In genomic region chr1:38944547-38944946, GRCh38 we compare ENCODE assay signal across 37 cellular contexts. TPM values are rescaled to one million over a fixed set of nuclear protein-coding genes. Genes with fewer than 3 reads are reported as not detected.
"Had no signal": no experiment of that assay in that cellular context is flagged by ENCODE, and none has a peak within 500 bp of the region (broad histone marks: within the 10 kb centered on the region; RNA-seq: fewer than 3 reads in every experiment).

No MANE protein-coding gene starts in this region.

- H3K36me3 ChIP-seq: adrenal gland, brain microvascular endothelial cell, breast epithelium had no signal

- H3K4me3 Mint-ChIP-seq: activated B cell treated with CpG ODN at 0.5 μM for 24 hours; activated CD4-positive, alpha-beta memory T cell treated with anti-CD3 and anti-CD28 coated beads for 36 hours; activated CD4-positive, alpha-beta T cell treated with anti-CD3 and anti-CD28 coated beads, Interleukin-2, amount 10 ng/mL, durations not matched to agents 24 days and 14 days; activated CD8-positive, alpha-beta T cell treated with anti-CD3 and anti-CD28 coated beads for 36 hours; activated naive CD4-positive, alpha-beta T cell treated with anti-CD3 and anti-CD28 coated beads for 36 hours; activated naive CD4-positive, alpha-beta T cell treated with anti-CD3 and anti-CD28 coated beads, Interleukin-2, amount 50 U/mL, for 24 hours; activated naive CD8-positive, alpha-beta T cell treated with anti-CD3 and anti-CD28 coated beads for 36 hours; activated T-cell treated with anti-CD3 and anti-CD28 coated beads, Interleukin-2, amount 50 U/mL, for 4 hours; activated T-cell treated with anti-CD3 and anti-CD28 coated beads, Interleukin-2, amount 50 U/mL, for 72 hours; activated T-helper 1 cell treated with anti-CD3 and anti-CD28 coated beads, Interleukin-12 subunit alpha, Interleukin-12 subunit beta, Interleukin-2, Interleukin-4 antibody, amounts not matched to agents 30 ng/mL and 10 ng/mL and 1 ng/mL, durations not matched to agents 14 hours and 24 hours and 36 hours; activated T-helper 17 cell treated with anti-CD3 and anti-CD28 coated beads, Interleukin-2, amount 50 U/mL, for 72 hours; T-helper 1 cell treated with Interleukin-12 subunit alpha and Interleukin-12 subunit beta and Interleukin-4 antibody, amounts not matched to agents 30 μg/mL and 1 μg/mL, for 36 hours; T-helper 2 cell treated with Interferon-gamma antibody and Interleukin-4, amounts not matched to agents 5 μg/mL and 100 μg/mL, for 36 hours had no signal

- H3K27ac ChIP-seq: adrenal gland, body of pancreas, brain microvascular endothelial cell, breast epithelium, VCaP had no signal

- H3K4me3 ChIP-seq: adrenal gland, body of pancreas, breast epithelium had no signal

- H3K9me3 ChIP-seq: adrenal gland, body of pancreas, breast epithelium had no signal

- H3K27ac Mint-ChIP-seq: activated B cell treated with CpG ODN at 0.5 μM for 24 hours; activated CD4-positive, alpha-beta memory T cell treated with anti-CD3 and anti-CD28 coated beads for 36 hours; activated CD4-positive, alpha-beta T cell treated with anti-CD3 and anti-CD28 coated beads, Interleukin-2, amount 10 ng/mL, durations not matched to agents 24 days and 14 days; activated CD8-positive, alpha-beta T cell treated with anti-CD3 and anti-CD28 coated beads for 36 hours; activated naive CD4-positive, alpha-beta T cell treated with anti-CD3 and anti-CD28 coated beads for 36 hours; activated naive CD4-positive, alpha-beta T cell treated with anti-CD3 and anti-CD28 coated beads, Interleukin-2, amount 50 U/mL, for 24 hours; activated naive CD8-positive, alpha-beta T cell treated with anti-CD3 and anti-CD28 coated beads for 36 hours; activated T-cell treated with anti-CD3 and anti-CD28 coated beads, Interleukin-2, amount 50 U/mL, for 72 hours; activated T-helper 1 cell treated with anti-CD3 and anti-CD28 coated beads, Interleukin-12 subunit alpha, Interleukin-12 subunit beta, Interleukin-2, Interleukin-4 antibody, amounts not matched to agents 30 ng/mL and 10 ng/mL and 1 ng/mL, durations not matched to agents 14 hours and 24 hours and 36 hours; T-helper 1 cell treated with Interleukin-12 subunit alpha and Interleukin-12 subunit beta and Interleukin-4 antibody, amounts not matched to agents 30 μg/mL and 1 μg/mL, for 36 hours; T-helper 2 cell treated with Interferon-gamma antibody and Interleukin-4, amounts not matched to agents 5 μg/mL and 100 μg/mL, for 36 hours had no signal

- H3K4me1 Mint-ChIP-seq: activated B cell treated with CpG ODN at 0.5 μM for 24 hours; activated CD4-positive, alpha-beta T cell treated with anti-CD3 and anti-CD28 coated beads, Interleukin-2, amount 10 ng/mL, durations not matched to agents 24 days and 14 days; activated naive CD4-positive, alpha-beta T cell treated with anti-CD3 and anti-CD28 coated beads, Interleukin-2, amount 50 U/mL, for 24 hours; activated naive CD8-positive, alpha-beta T cell treated with anti-CD3 and anti-CD28 coated beads for 36 hours had no signal

- H3K27me3 ChIP-seq: adrenal gland, body of pancreas, brain microvascular endothelial cell, breast epithelium had no signal

- DNase-seq: activated B cell treated with CpG ODN at 0.5 μM for 24 hours; activated CD4-positive, alpha-beta memory T cell treated with anti-CD3 and anti-CD28 coated beads for 36 hours; activated CD4-positive, alpha-beta T cell treated with anti-CD3 and anti-CD28 coated beads for 4 hours; activated CD4-positive, alpha-beta T cell treated with anti-CD3 and anti-CD28 coated beads, Interleukin-2, amount 10 ng/mL, durations not matched to agents 24 days and 14 days; activated CD4-positive, alpha-beta T cell treated with anti-CD3 and anti-CD28 coated beads, Interleukin-2, amount 50 U/mL, for 1 hour; activated CD4-positive, alpha-beta T cell treated with anti-CD3 and anti-CD28 coated beads, Interleukin-2, amount 50 U/mL, for 4 hours; activated CD4-positive, CD25-positive, alpha-beta regulatory T cell treated with anti-CD3 and anti-CD28 coated beads, Interleukin-2, amount 50 U/mL, for 72 hours; activated CD8-positive, alpha-beta memory T cell treated with anti-CD3 and anti-CD28 coated beads, Interleukin-2, amount 50 U/mL, for 4 hours; activated CD8-positive, alpha-beta T cell treated with anti-CD3 and anti-CD28 coated beads for 36 hours; activated effector memory CD4-positive, alpha-beta T cell treated with anti-CD3 and anti-CD28 coated beads, Interleukin-2, amount 50 U/mL, for 16 hours; activated gamma-delta T cell treated with Interleukin-2 at 50 U/mL for 16 hours; activated naive CD4-positive, alpha-beta T cell; activated naive CD4-positive, alpha-beta T cell treated with anti-CD3 and anti-CD28 coated beads for 36 hours; activated naive CD8-positive, alpha-beta T cell treated with anti-CD3 and anti-CD28 coated beads for 36 hours; activated T-cell treated with anti-CD3 and anti-CD28 coated beads for 4 hours; activated T-cell treated with anti-CD3 and anti-CD28 coated beads, Interleukin-2, amount 50 U/mL, for 1 hour; activated T-cell treated with anti-CD3 and anti-CD28 coated beads, Interleukin-2, amount 50 U/mL, for 4 hours; activated T-cell treated with anti-CD3 and anti-CD28 coated beads, Interleukin-2, amount 50 U/mL, for 72 hours; adrenal gland; amniotic stem cell; aorta; body of pancreas; brain microvascular endothelial cell; central memory CD4-positive, alpha-beta T cell; T-helper 1 cell; T-helper 2 cell; T-helper 9 cell had no signal

- H3K4me1 ChIP-seq: adrenal gland, breast epithelium had no signal

- H3K36me3 Mint-ChIP-seq: activated CD4-positive, alpha-beta memory T cell treated with anti-CD3 and anti-CD28 coated beads for 36 hours; activated naive CD4-positive, alpha-beta T cell treated with anti-CD3 and anti-CD28 coated beads, Interleukin-2, amount 50 U/mL, for 24 hours; activated naive CD8-positive, alpha-beta T cell treated with anti-CD3 and anti-CD28 coated beads for 36 hours had no signal

- H3K9me3 Mint-ChIP-seq: activated CD4-positive, alpha-beta memory T cell treated with anti-CD3 and anti-CD28 coated beads for 36 hours; activated CD4-positive, alpha-beta T cell treated with anti-CD3 and anti-CD28 coated beads, Interleukin-2, amount 10 ng/mL, durations not matched to agents 24 days and 14 days; activated CD8-positive, alpha-beta T cell treated with anti-CD3 and anti-CD28 coated beads for 36 hours; activated naive CD4-positive, alpha-beta T cell treated with anti-CD3 and anti-CD28 coated beads for 36 hours; activated naive CD4-positive, alpha-beta T cell treated with anti-CD3 and anti-CD28 coated beads, Interleukin-2, amount 50 U/mL, for 24 hours; activated naive CD8-positive, alpha-beta T cell treated with anti-CD3 and anti-CD28 coated beads for 36 hours; activated T-cell treated with anti-CD3 and anti-CD28 coated beads, Interleukin-2, amount 50 U/mL, for 4 hours; activated T-cell treated with anti-CD3 and anti-CD28 coated beads, Interleukin-2, amount 50 U/mL, for 72 hours; activated T-helper 1 cell treated with anti-CD3 and anti-CD28 coated beads, Interleukin-12 subunit alpha, Interleukin-12 subunit beta, Interleukin-2, Interleukin-4 antibody, amounts not matched to agents 30 ng/mL and 10 ng/mL and 1 ng/mL, durations not matched to agents 14 hours and 24 hours and 36 hours; activated T-helper 17 cell treated with anti-CD3 and anti-CD28 coated beads, Interleukin-2, amount 50 U/mL, for 72 hours; T-helper 1 cell treated with Interleukin-12 subunit alpha and Interleukin-12 subunit beta and Interleukin-4 antibody, amounts not matched to agents 30 μg/mL and 1 μg/mL, for 36 hours; T-helper 2 cell treated with Interferon-gamma antibody and Interleukin-4, amounts not matched to agents 5 μg/mL and 100 μg/mL, for 36 hours had no signal

- ATAC-seq: activated CD8-positive, alpha-beta T cell treated with anti-CD3 and anti-CD28 coated beads for 36 hours; activated T-cell treated with anti-CD3 and anti-CD28 coated beads, Interleukin-2, amount 50 U/mL, for 4 hours; activated T-cell treated with anti-CD3 and anti-CD28 coated beads, Interleukin-2, amount 50 U/mL, for 72 hours; activated T-helper 17 cell treated with anti-CD3 and anti-CD28 coated beads, Interleukin-2, amount 50 U/mL, for 72 hours; body of pancreas had no signal

- H3K27me3 Mint-ChIP-seq: activated CD4-positive, alpha-beta memory T cell treated with anti-CD3 and anti-CD28 coated beads for 36 hours; activated CD8-positive, alpha-beta T cell treated with anti-CD3 and anti-CD28 coated beads for 36 hours; activated naive CD4-positive, alpha-beta T cell treated with anti-CD3 and anti-CD28 coated beads, Interleukin-2, amount 50 U/mL, for 24 hours; activated naive CD8-positive, alpha-beta T cell treated with anti-CD3 and anti-CD28 coated beads for 36 hours had no signal

RNA-seq across cellular contexts. Expression of gene RHBDL2, which starts 2.9 kb away (rescaled TPM):
- total RNA-seq: activated B cell treated with CpG ODN at 0.5 μM for 24 hours; activated CD4-positive, alpha-beta memory T cell treated with anti-CD3 and anti-CD28 coated beads for 36 hours; activated CD4-positive, alpha-beta T cell treated with anti-CD3 and anti-CD28 coated beads, Interleukin-2, amount 10 ng/mL, durations not matched to agents 24 days and 14 days; activated CD8-positive, alpha-beta memory T cell treated with anti-CD3 and anti-CD28 coated beads for 36 hours; activated CD8-positive, alpha-beta T cell treated with anti-CD3 and anti-CD28 coated beads for 36 hours; activated naive CD4-positive, alpha-beta T cell treated with anti-CD3 and anti-CD28 coated beads for 36 hours; activated naive CD8-positive, alpha-beta T cell treated with anti-CD3 and anti-CD28 coated beads for 36 hours; activated T-cell treated with anti-CD3 and anti-CD28 coated beads, Interleukin-2, amount 50 U/mL, for 4 hours; activated T-cell treated with anti-CD3 and anti-CD28 coated beads, Interleukin-2, amount 50 U/mL, for 72 hours; activated T-helper 1 cell treated with anti-CD3 and anti-CD28 coated beads, Interleukin-12 subunit alpha, Interleukin-12 subunit beta, Interleukin-2, Interleukin-4 antibody, amounts not matched to agents 30 ng/mL and 10 ng/mL and 1 ng/mL, durations not matched to agents 14 hours and 24 hours and 36 hours; activated T-helper 17 cell treated with anti-CD3 and anti-CD28 coated beads, Interleukin-2, amount 50 U/mL, for 72 hours; astrocyte; cardiac septum had no signal
- polyA plus RNA-seq: aorta had no signal
